8 cellular contexts compared by ENCODE assay signal in genomic region chr19:12163841-12164240, GRCh38. TPM values are rescaled to one million over a fixed set of nuclear protein-coding genes. Genes with fewer than 3 reads are reported as not detected.
A peak's percentile ranks its signal among the peaks of the same experiment; 100 is the strongest.
DNase-seq lines count a peak whose midpoint lies in the region; ATAC-seq and TF ChIP-seq lines count a peak whose summit lies in the region.

No MANE protein-coding gene starts in this region.

- intact Hi-C loops in activated T-helper 2 cell treated with anti-CD3 and anti-CD28 coated beads, Interferon-gamma antibody, Interleukin-2, Interleukin-4, amounts not matched to agents 10 μg/mL and 5 μg/mL and 100 μg/mL, durations not matched to agents 14 hours and 24 hours and 36 hours (cut with micrococcal nuclease): loop anchor here (2.0 to 5.0 kb wide), 4 partner anchors 23 to 242 kb away; partner anchors contain the start of genes ZNF20 and ZNF44

- H3K27me3 Mint-ChIP-seq in activated T-cell treated with anti-CD3 and anti-CD28 coated beads, Interleukin-2, amount 50 U/mL, for 72 hours (ENCODE audit: low read depth): no peaks in the 10 kb centered on the region
- H3K27me3 Mint-ChIP-seq in activated T-helper 2 cell treated with anti-CD3 and anti-CD28 coated beads, Interferon-gamma antibody, Interleukin-2, Interleukin-4, amounts not matched to agents 10 μg/mL and 5 μg/mL and 100 μg/mL, durations not matched to agents 14 hours and 24 hours and 36 hours (ENCODE audit: low read depth): no peaks in the 10 kb centered on the region
- H3K27me3 Mint-ChIP-seq in immature natural killer cell (ENCODE audit: low read depth in 3 of 3): peaks cover 2% of the 10 kb centered on the region in 3 donors

- no peak for ATAC-seq in activated T-cell treated with anti-CD3 and anti-CD28 coated beads, Interleukin-2, amount 50 U/mL, for 72 hours (replicated peaks in 1 of 2)
- ATAC-seq in thoracic aorta (ENCODE audit: insufficient number of reproducible peaks, low FRiP score, low read depth): no peak
- ATAC-seq in GM18511 (IDR thresholded peaks at IDR 0.05; ENCODE audit: unreplicated experiment): no peak
- ATAC-seq in GM18907 (IDR thresholded peaks at IDR 0.05; ENCODE audit: unreplicated experiment): no peak

- peak overlapping the region; percentile 88 for H3K4me3 ChIP-seq in thoracic aorta

- peak overlapping the region; percentile 92 to 95 for H3K27ac ChIP-seq in thoracic aorta

- peaks cover 47% of the 10 kb centered on the region for H3K4me1 Mint-ChIP-seq in activated T-cell treated with anti-CD3 and anti-CD28 coated beads, Interleukin-2, amount 50 U/mL, for 72 hours (ENCODE audit: low read depth)
- H3K4me1 Mint-ChIP-seq in activated T-helper 2 cell treated with anti-CD3 and anti-CD28 coated beads, Interferon-gamma antibody, Interleukin-2, Interleukin-4, amounts not matched to agents 10 μg/mL and 5 μg/mL and 100 μg/mL, durations not matched to agents 14 hours and 24 hours and 36 hours (ENCODE audit: low read depth): peaks cover 24% of the 10 kb centered on the region
- H3K4me1 Mint-ChIP-seq in immature natural killer cell: peaks cover 45 to 54% of the 10 kb centered on the region in 2 donors

- no peaks in the 10 kb centered on the region for H3K36me3 ChIP-seq in thoracic aorta

- no peak for TF ChIP-seq CTCF in thoracic aorta (IDR thresholded peaks at IDR 0.05)

- H3K4me1 ChIP-seq in thoracic aorta (ENCODE audit: control insufficient read depth in 1 of 2, low read depth in 2 of 2): peaks cover 18 to 38% of the 10 kb centered on the region in 2 donors

- H3K27ac Mint-ChIP-seq in activated T-cell treated with anti-CD3 and anti-CD28 coated beads, Interleukin-2, amount 50 U/mL, for 72 hours: peak overlapping the region; percentile 98
- peak overlapping the region; percentile 92 for H3K27ac Mint-ChIP-seq in activated T-helper 2 cell treated with anti-CD3 and anti-CD28 coated beads, Interferon-gamma antibody, Interleukin-2, Interleukin-4, amounts not matched to agents 10 μg/mL and 5 μg/mL and 100 μg/mL, durations not matched to agents 14 hours and 24 hours and 36 hours
- peak overlapping the region; percentile 95 to 100 (median 96) for H3K27ac Mint-ChIP-seq in immature natural killer cell

- peak overlapping the region; percentile 97 to 98 for H3K4me3 Mint-ChIP-seq in activated T-cell treated with anti-CD3 and anti-CD28 coated beads, Interleukin-2, amount 50 U/mL, for 72 hours
- peak overlapping the region; percentile 100 for H3K4me3 Mint-ChIP-seq in activated T-helper 2 cell treated with anti-CD3 and anti-CD28 coated beads, Interferon-gamma antibody, Interleukin-2, Interleukin-4, amounts not matched to agents 10 μg/mL and 5 μg/mL and 100 μg/mL, durations not matched to agents 14 hours and 24 hours and 36 hours (ENCODE audit: low read depth)
- peak overlapping the region; percentile 94 to 100 (median 96) for H3K4me3 Mint-ChIP-seq in immature natural killer cell

- no peaks in the 10 kb centered on the region for H3K27me3 ChIP-seq in thoracic aorta (replicated peaks; ENCODE audit: insufficient read depth)

- H3K36me3 Mint-ChIP-seq in activated T-cell treated with anti-CD3 and anti-CD28 coated beads, Interleukin-2, amount 50 U/mL, for 72 hours (ENCODE audit: insufficient read depth in 2 of 2): peaks cover 7% of the 10 kb centered on the region in 2 donors
- peaks cover 41% of the 10 kb centered on the region for H3K36me3 Mint-ChIP-seq in activated T-helper 2 cell treated with anti-CD3 and anti-CD28 coated beads, Interferon-gamma antibody, Interleukin-2, Interleukin-4, amounts not matched to agents 10 μg/mL and 5 μg/mL and 100 μg/mL, durations not matched to agents 14 hours and 24 hours and 36 hours (ENCODE audit: low read depth)
- peaks cover 0 to 4% (median 0%) of the 10 kb centered on the region in 3 donors for H3K36me3 Mint-ChIP-seq in immature natural killer cell

- no peaks in the 10 kb centered on the region for H3K9me3 Mint-ChIP-seq in activated T-cell treated with anti-CD3 and anti-CD28 coated beads, Interleukin-2, amount 50 U/mL, for 72 hours
- H3K9me3 Mint-ChIP-seq in activated T-helper 2 cell treated with anti-CD3 and anti-CD28 coated beads, Interferon-gamma antibody, Interleukin-2, Interleukin-4, amounts not matched to agents 10 μg/mL and 5 μg/mL and 100 μg/mL, durations not matched to agents 14 hours and 24 hours and 36 hours: peaks cover 4% of the 10 kb centered on the region
- no peaks in the 10 kb centered on the region for H3K9me3 Mint-ChIP-seq in immature natural killer cell

- no peaks in the 10 kb centered on the region for H3K9me3 ChIP-seq in thoracic aorta

- DNase-seq in activated T-cell treated with anti-CD3 and anti-CD28 coated beads, Interleukin-2, amount 50 U/mL, for 72 hours: no peak
- no peak for DNase-seq in activated T-cell treated with anti-CD3 and anti-CD28 coated beads, Interleukin-2, amount 50 U/mL, for 48 hours
- DNase-seq in activated T-helper 2 cell treated with anti-CD3 and anti-CD28 coated beads, Interferon-gamma antibody, Interleukin-2, Interleukin-4, amounts not matched to agents 10 μg/mL and 5 μg/mL and 100 μg/mL, durations not matched to agents 14 hours and 24 hours and 36 hours (ENCODE audit: low spot score): no peak
- DNase-seq in immature natural killer cell (no peak), thoracic aorta (ENCODE audit: low spot score) (no peak), GM19240 (ENCODE audit: insufficient read length, low spot score) (no peak)

RNA-seq across cellular contexts. Expression of gene ZNF136, which starts 0.9 kb away (rescaled TPM):
- 10 to 100 TPM; 17.0 to 19.8 TPM for total RNA-seq in activated T-cell treated with anti-CD3 and anti-CD28 coated beads, Interleukin-2, amount 50 U/mL, for 72 hours
- 7.7 and 9.7 TPM in 2 replicates for total RNA-seq in activated T-helper 2 cell treated with anti-CD3 and anti-CD28 coated beads, Interferon-gamma antibody, Interleukin-2, Interleukin-4, amounts not matched to agents 10 μg/mL and 5 μg/mL and 100 μg/mL, durations not matched to agents 14 hours and 24 hours and 36 hours
- polyA plus RNA-seq in immature natural killer cell: 10 to 100 TPM; 15.1 to 20.1 (median 18.6) TPM
- 10 to 100 TPM; 12.7 to 27.7 TPM for total RNA-seq in thoracic aorta

RNA-seq across cellular contexts. Expression of gene ZNF625, which starts 7.3 kb away (rescaled TPM):
- total RNA-seq in activated T-cell treated with anti-CD3 and anti-CD28 coated beads, Interleukin-2, amount 50 U/mL, for 72 hours: 1 to 10 TPM; 3.2 to 4.9 TPM
- total RNA-seq in activated T-helper 2 cell treated with anti-CD3 and anti-CD28 coated beads, Interferon-gamma antibody, Interleukin-2, Interleukin-4, amounts not matched to agents 10 μg/mL and 5 μg/mL and 100 μg/mL, durations not matched to agents 14 hours and 24 hours and 36 hours: 3.1 and 4.1 TPM in 2 replicates
- polyA plus RNA-seq in immature natural killer cell: 1 to 10 TPM in 1 of 3 donors, under 1 TPM in 1, not detected in 1; 0.51 to 3.6 TPM
- 1 to 10 TPM; 3.1 to 7.3 TPM for total RNA-seq in thoracic aorta

RNA-seq across cellular contexts. Expression of gene ZNF20, which starts 23.7 kb away (rescaled TPM):
- total RNA-seq in activated T-cell treated with anti-CD3 and anti-CD28 coated beads, Interleukin-2, amount 50 U/mL, for 72 hours: 1 to 10 TPM; 2.7 to 3.4 TPM
- total RNA-seq in activated T-helper 2 cell treated with anti-CD3 and anti-CD28 coated beads, Interferon-gamma antibody, Interleukin-2, Interleukin-4, amounts not matched to agents 10 μg/mL and 5 μg/mL and 100 μg/mL, durations not matched to agents 14 hours and 24 hours and 36 hours: 4.1 and 4.3 TPM in 2 replicates
- 1 to 10 TPM; 2.2 to 4.1 (median 2.4) TPM for polyA plus RNA-seq in immature natural killer cell
- total RNA-seq in thoracic aorta: 1 to 10 TPM; 2.2 to 4.3 TPM
